ENCODE assay signal across 1 cellular context in genomic region chr1:15371610-15372539, GRCh38.
TF ChIP-seq lines count a peak whose summit lies in the region.

No MANE protein-coding gene starts in this region.

TF ChIP-seq in HepG2, 621 proteins besides CTCF, POLR2A, EP300 and RAD21 (continued from another document):
- no peak for TF ChIP-seq GMEB2 (CRISPR knock-in tag; IDR thresholded peaks at IDR 0.05; ENCODE audit: low read depth)
- no peak for TF ChIP-seq ISX (CRISPR knock-in tag; conservative IDR thresholded peaks at IDR 0.05)
- TF ChIP-seq HNRNPL (IDR thresholded peaks at IDR 0.05; ENCODE audit: low read depth, low read length), result no peak
- no peak for TF ChIP-seq ZNF18 (CRISPR knock-in tag; IDR thresholded peaks at IDR 0.05; ENCODE audit: insufficient replicate concordance)
- no peak for TF ChIP-seq ZNF230 (CRISPR knock-in tag; IDR thresholded peaks at IDR 0.05)
- TF ChIP-seq ZNF558 (CRISPR knock-in tag; IDR thresholded peaks at IDR 0.05; ENCODE audit: borderline replicate concordance), result 0 out of 2 replicates have a peak, but pooled peaks have one; percentile 42
- TF ChIP-seq ZSCAN31 (CRISPR knock-in tag; IDR thresholded peaks at IDR 0.05; ENCODE audit: low read depth), result peak; percentile 49; the same call in 1 of the 2 replicates
- TF ChIP-seq SMAD9 (CRISPR knock-in tag; IDR thresholded peaks at IDR 0.05), result no peak
- TF ChIP-seq MIER2 (CRISPR knock-in tag; IDR thresholded peaks at IDR 0.05), result no peak
- TF ChIP-seq ZNF12 (CRISPR knock-in tag; IDR thresholded peaks at IDR 0.05), result no peak
- TF ChIP-seq FOXP1 (IDR thresholded peaks at IDR 0.05), result no peak
- TF ChIP-seq FOXP1 (CRISPR knock-in tag; IDR thresholded peaks at IDR 0.05), result peak; percentile 52
- no peak for TF ChIP-seq ZNF720 (CRISPR knock-in tag; IDR thresholded peaks at IDR 0.05)
- TF ChIP-seq KDM5B (CRISPR knock-in tag; IDR thresholded peaks at IDR 0.05; ENCODE audit: borderline replicate concordance), result peak; percentile 20; the same call in 1 of the 2 replicates
- TF ChIP-seq TCF7L2 (IDR thresholded peaks at IDR 0.05; ENCODE audit: low read depth, low read length), result no peak
- 0 out of 2 replicates have a peak, but pooled peaks have one; percentile 15 for TF ChIP-seq ZBTB42 (CRISPR knock-in tag; IDR thresholded peaks at IDR 0.05)
- 0 out of 2 replicates have a peak, but pooled peaks have one; percentile 16 for TF ChIP-seq POGK (CRISPR knock-in tag; conservative IDR thresholded peaks at IDR 0.05)
- TF ChIP-seq ZNF709 (CRISPR knock-in tag; IDR thresholded peaks at IDR 0.05), result 0 out of 2 replicates have a peak, but pooled peaks have one; percentile 4
- TF ChIP-seq ZNF362 (CRISPR knock-in tag; IDR thresholded peaks at IDR 0.05; ENCODE audit: borderline replicate concordance), result no peak
- peak; percentile 54 for TF ChIP-seq ZNF687 (CRISPR knock-in tag; IDR thresholded peaks at IDR 0.05)
